In the genomic region with DNA sequence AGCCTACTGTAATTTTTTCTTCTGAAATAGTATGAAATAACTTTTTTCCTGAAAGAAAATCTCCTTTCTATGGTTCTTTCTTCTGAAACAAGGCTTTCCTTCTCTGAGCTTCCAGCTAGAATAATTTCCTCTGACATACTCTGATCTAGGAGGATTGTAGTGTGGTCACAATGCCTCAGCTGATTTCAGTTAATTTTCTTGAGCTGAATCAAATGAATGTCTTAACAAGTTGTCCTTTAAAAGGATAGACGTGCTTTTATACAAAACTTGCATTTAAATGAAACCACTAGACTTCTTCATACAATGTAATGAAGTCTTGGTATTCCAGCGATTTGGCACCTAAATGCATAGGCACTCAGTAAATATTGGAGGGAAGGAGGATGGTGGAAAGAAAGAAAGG, we compare ENCODE assay signal across 20 cellular contexts.
"Had no signal": no experiment of that assay in that cellular context is flagged by ENCODE, and none has a peak within 500 bp of the region (broad histone marks: within the 10 kb centered on the region; RNA-seq: fewer than 3 reads in every experiment).

No MANE protein-coding gene starts in this region.

- DNase-seq: activated CD4-positive, alpha-beta memory T cell treated with anti-CD3 and anti-CD28 coated beads for 36 hours; activated CD4-positive, alpha-beta T cell treated with anti-CD3 and anti-CD28 coated beads, Interleukin-2, amount 10 ng/mL, durations not matched to agents 7 days and 5 days; activated CD4-positive, CD25-positive, alpha-beta regulatory T cell treated with anti-CD3 and anti-CD28 coated beads, Interleukin-2, amount 50 U/mL, for 72 hours; activated CD8-positive, alpha-beta memory T cell treated with anti-CD3 and anti-CD28 coated beads for 24 hours; activated gamma-delta T cell; activated naive CD4-positive, alpha-beta T cell treated with anti-CD3 and anti-CD28 coated beads, Interleukin-2, amount 10 ng/mL, durations not matched to agents 7 days and 5 days; activated naive CD8-positive, alpha-beta T cell treated with anti-CD3 and anti-CD28 coated beads for 36 hours; activated T-cell treated with anti-CD3 and anti-CD28 coated beads, Interleukin-2, amount 50 U/mL, for 48 hours; central memory CD4-positive, alpha-beta T cell; MM.1S; NCI-H1105; NCI-H1436 treated with DMSO at 0.1 percent for 48 hours; NCI-H187; NCI-H2081; NCI-H524; PC-3; SIG-M5; SK-N-SH had no signal

- H3K27ac Mint-ChIP-seq: activated CD4-positive, alpha-beta memory T cell treated with anti-CD3 and anti-CD28 coated beads for 36 hours; activated CD4-positive, alpha-beta T cell treated with anti-CD3 and anti-CD28 coated beads, Interleukin-2, amount 10 ng/mL, durations not matched to agents 7 days and 5 days; activated naive CD4-positive, alpha-beta T cell treated with anti-CD3 and anti-CD28 coated beads, Interleukin-2, amount 10 ng/mL, durations not matched to agents 7 days and 5 days; activated naive CD8-positive, alpha-beta T cell treated with anti-CD3 and anti-CD28 coated beads for 36 hours; activated T-helper 17 cell treated with anti-CD3 and anti-CD28 coated beads, Interleukin-2, amount 50 U/mL, for 72 hours; T-helper 1 cell treated with Interleukin-12 subunit alpha and Interleukin-12 subunit beta and Interleukin-4 antibody, amounts not matched to agents 30 μg/mL and 1 μg/mL, for 36 hours had no signal

- H3K9me3 Mint-ChIP-seq: activated T-helper 17 cell treated with anti-CD3 and anti-CD28 coated beads, Interleukin-2, amount 50 U/mL, for 72 hours had no signal

- H3K27me3 Mint-ChIP-seq: activated CD4-positive, alpha-beta memory T cell treated with anti-CD3 and anti-CD28 coated beads for 36 hours; activated CD4-positive, alpha-beta T cell treated with anti-CD3 and anti-CD28 coated beads, Interleukin-2, amount 10 ng/mL, durations not matched to agents 7 days and 5 days; activated naive CD4-positive, alpha-beta T cell treated with anti-CD3 and anti-CD28 coated beads, Interleukin-2, amount 10 ng/mL, durations not matched to agents 7 days and 5 days; activated naive CD8-positive, alpha-beta T cell treated with anti-CD3 and anti-CD28 coated beads for 36 hours; activated T-helper 17 cell treated with anti-CD3 and anti-CD28 coated beads, Interleukin-2, amount 50 U/mL, for 72 hours had no signal

- H3K4me3 Mint-ChIP-seq: activated CD4-positive, alpha-beta memory T cell treated with anti-CD3 and anti-CD28 coated beads for 36 hours; activated CD4-positive, alpha-beta T cell treated with anti-CD3 and anti-CD28 coated beads, Interleukin-2, amount 10 ng/mL, durations not matched to agents 7 days and 5 days; activated naive CD4-positive, alpha-beta T cell treated with anti-CD3 and anti-CD28 coated beads, Interleukin-2, amount 10 ng/mL, durations not matched to agents 7 days and 5 days; activated naive CD8-positive, alpha-beta T cell treated with anti-CD3 and anti-CD28 coated beads for 36 hours; activated T-helper 17 cell treated with anti-CD3 and anti-CD28 coated beads, Interleukin-2, amount 50 U/mL, for 72 hours; T-helper 1 cell treated with Interleukin-12 subunit alpha and Interleukin-12 subunit beta and Interleukin-4 antibody, amounts not matched to agents 30 μg/mL and 1 μg/mL, for 36 hours had no signal

- H3K36me3 Mint-ChIP-seq: activated naive CD4-positive, alpha-beta T cell treated with anti-CD3 and anti-CD28 coated beads, Interleukin-2, amount 10 ng/mL, durations not matched to agents 7 days and 5 days had no signal

- ATAC-seq: activated T-helper 17 cell treated with anti-CD3 and anti-CD28 coated beads, Interleukin-2, amount 50 U/mL, for 72 hours; PC-3 had no signal
